ENCODE assay signal across 16 cellular contexts in genomic region chr17:47318197-47318918, GRCh38. TPM values are rescaled to one million over a fixed set of nuclear protein-coding genes. Genes with fewer than 3 reads are reported as not detected.
DNase-seq lines count a peak whose midpoint lies in the region; ATAC-seq and TF ChIP-seq lines count a peak whose summit lies in the region.
"Had no signal": no experiment of that assay in that cellular context is flagged by ENCODE, and none has a peak within 500 bp of the region (broad histone marks: within the 10 kb centered on the region; RNA-seq: fewer than 3 reads in every experiment).

No MANE protein-coding gene starts in this region.

- H3K9ac ChIP-seq in BLaER1 (no peak overlapping the region), Loucy (ENCODE audit: low read depth, low read length, poor library complexity, severe bottlenecking) (no peak overlapping the region)
- H3K9ac ChIP-seq: KMS-11 had no signal

- H4K20me1 ChIP-seq in BLaER1 = no peaks in the 10 kb centered on the region
- H4K20me1 ChIP-seq in Loucy (ENCODE audit: insufficient read depth, low read length, poor library complexity, severe bottlenecking) = no peaks in the 10 kb centered on the region

- no peak for ATAC-seq in HG03469 (IDR thresholded peaks at IDR 0.05; ENCODE audit: unreplicated experiment)
- ATAC-seq in left lung = no peak
- no peak for ATAC-seq in GM19467 (IDR thresholded peaks at IDR 0.05; ENCODE audit: unreplicated experiment)
- ATAC-seq: A549 had no signal

- TF ChIP-seq CTCF in GM12865 (IDR thresholded peaks at IDR 0.05; ENCODE audit: insufficient read depth, low read depth, low read length, missing control alignments) (no peak), Loucy (conservative IDR thresholded peaks at IDR 0.05; ENCODE audit: low read length) (peak; percentile 50), left lung (IDR thresholded peaks at IDR 0.05) (no peak)

- peaks cover 27% of the 10 kb centered on the region for H3K4me1 ChIP-seq in BLaER1
- peaks cover 10% of the 10 kb centered on the region for H3K4me1 ChIP-seq in Loucy (ENCODE audit: insufficient read depth, low read length, poor library complexity, severe bottlenecking)
- H3K4me1 ChIP-seq in left lung = peaks cover 4 to 23% of the 10 kb centered on the region in 2 donors
- H3K4me1 ChIP-seq: HAP-1 had no signal

- H2AFZ ChIP-seq in Loucy (ENCODE audit: low read length) = no peak overlapping the region

- H3K27me3 ChIP-seq in BLaER1 = no peaks in the 10 kb centered on the region
- H3K27me3 ChIP-seq in Loucy (ENCODE audit: insufficient read depth, low read length, poor library complexity, severe bottlenecking) = no peaks in the 10 kb centered on the region
- H3K27me3 ChIP-seq in left lung = peaks cover 0 to 4% of the 10 kb centered on the region in 2 donors

- H3F3A ChIP-seq in Loucy (ENCODE audit: low read depth) = peaks cover 4% of the 10 kb centered on the region; the same call in 1 of the 2 replicates

- H3K27ac ChIP-seq in BLaER1 (no peak overlapping the region), left lung (no peak overlapping the region)
- H3K27ac ChIP-seq: A549, KMS-11 had no signal

- no peaks in the 10 kb centered on the region for H3K36me3 ChIP-seq in BLaER1
- H3K36me3 ChIP-seq in Loucy (ENCODE audit: insufficient read depth, low read length) = no peaks in the 10 kb centered on the region
- H3K36me3 ChIP-seq in left lung = no peaks in the 10 kb centered on the region
- H3K36me3 ChIP-seq: HAP-1 had no signal

- DNase-seq in GM12865 (ENCODE audit: low read depth) (peak; percentile 36), RPMI8226 (peak; percentile 18), T1000 (lab: John Stamatoyannopoulos, UW) (no peak), left lung (no peak)
- DNase-seq: DMS153, NCI-H187 treated with DMSO at 0.1 percent for 48 hours, NCI-H446 treated with DMSO at 0.1 percent for 48 hours, NCI-H774, SHP77 treated with DMSO at 0.1 percent for 48 hours had no signal

- H3K9me2 ChIP-seq in Loucy (replicated peaks; ENCODE audit: low read depth, low read length) = no peaks in the 10 kb centered on the region

- peak overlapping the region; percentile 39 for H3K4me2 ChIP-seq in BLaER1
- H3K4me2 ChIP-seq in Loucy (ENCODE audit: low read depth, low read length, poor library complexity, severe bottlenecking) = no peak overlapping the region
- H3K4me2 ChIP-seq: A549, KMS-11 had no signal

- H3K9me3 ChIP-seq in BLaER1 (peaks cover 27% of the 10 kb centered on the region), Loucy (ENCODE audit: insufficient read depth, low read depth, low read length) (no peaks in the 10 kb centered on the region), left lung (peaks cover 0 to 3% of the 10 kb centered on the region in 2 donors)

- intact Hi-C loops in left lung (cut with DNase I) = no loop called here

- no peaks in the 10 kb centered on the region for H3K79me2 ChIP-seq in Loucy (ENCODE audit: insufficient read depth, low read length)

- H3K4me3 ChIP-seq in BLaER1 = no peak overlapping the region
- no peak overlapping the region for H3K4me3 ChIP-seq in GM12865 (ENCODE audit: low read depth, low read length)
- H3K4me3 ChIP-seq in Loucy (ENCODE audit: low read length, poor library complexity, severe bottlenecking) = no peak overlapping the region
- no peak overlapping the region for H3K4me3 ChIP-seq in left lung
- H3K4me3 ChIP-seq: A549, HAP-1 had no signal

RNA-seq across cellular contexts. Expression of gene EFCAB13, which starts 5.4 kb away (rescaled TPM):
- total RNA-seq in left lung = 10 to 100 TPM in 1 of 2 donors, 1 to 10 TPM in 1; 7.4 to 10.3 TPM

Comparison
In these comparisons a context has a peak if more than half of its experiments do, and no peak if none do; other contexts are left out.
1. DNase-seq: peak in GM12865 (single experiment) and RPMI8226 (single experiment); none in T1000 (single experiment) and left lung (0 of 2).